8 cellular contexts compared by ENCODE assay signal in genomic region chr1:8373547-8374270, GRCh38. TPM values are rescaled to one million over a fixed set of nuclear protein-coding genes. Genes with fewer than 3 reads are reported as not detected.
DNase-seq lines count a peak whose midpoint lies in the region; ATAC-seq and TF ChIP-seq lines count a peak whose summit lies in the region.

No MANE protein-coding gene starts in this region.

- in situ Hi-C loops in transverse colon (cut with MboI; ENCODE audit: low pct_ligation_motif_present in 1 of 4, low pct_unique_long_range_greater_than_20kb in 1 of 4, low sequenced_read_pairs in 3 of 4) = no loop called here

- CTCF ChIA-PET in BJ (lab: Yijun Ruan, JAX) = interaction anchor here (0.7 to 1.6 kb wide), 8 partner anchors 8 to 141 kb away, joined by 3 to 4 read pairs (median 3); no protein-coding TSS in a partner anchor

- H3K27me3 ChIP-seq in BJ (ENCODE audit: control insufficient read depth, insufficient read depth, low read length) (no peaks in the 10 kb centered on the region), duodenal mucosa (ENCODE audit: control insufficient read depth in 1 of 2, insufficient read depth in 2 of 2, low read length in 2 of 2) (no peaks in the 10 kb centered on the region), transverse colon (no peaks in the 10 kb centered on the region)

- H3K36me3 ChIP-seq in BJ (ENCODE audit: control insufficient read depth, insufficient read depth, low read length) = peaks cover 2% of the 10 kb centered on the region
- peaks cover 0 to 18% of the 10 kb centered on the region in 2 donors for H3K36me3 ChIP-seq in duodenal mucosa (ENCODE audit: control insufficient read depth in 1 of 2, insufficient read depth in 2 of 2, low read length in 2 of 2)
- H3K36me3 ChIP-seq in mesodermal cell (ENCODE audit: control insufficient read depth, insufficient read depth, low read length) = peaks cover 65% of the 10 kb centered on the region
- H3K36me3 ChIP-seq in transverse colon = no peaks in the 10 kb centered on the region

- POLR2A ChIA-PET in BJ (lab: Charles Lee) = no interaction called here

- peak overlapping the region; percentile 63 for H3K27ac ChIP-seq in duodenal mucosa (ENCODE audit: low read depth, low read length)
- H3K27ac ChIP-seq in mesodermal cell (ENCODE audit: low read depth, low read length, severe bottlenecking) = peak overlapping the region; percentile 93
- peak overlapping the region; percentile 62 to 89 (median 76) for H3K27ac ChIP-seq in transverse colon

- peak; percentile 93 for TF ChIP-seq EP300 in transverse colon (IDR thresholded peaks at IDR 0.05; ENCODE audit: low read depth)

- TF ChIP-seq POLR2A in transverse colon (IDR thresholded peaks at IDR 0.05) = no peak

- intact Hi-C loops in transverse colon (cut with DNase I; ENCODE audit: low total_unique reads) = loop anchor here (5.0 kb wide), 1 partner anchor 39 kb away; no protein-coding TSS in a partner anchor

- H3K9ac ChIP-seq in duodenal mucosa (ENCODE audit: low read depth in 1 of 2, low read length in 2 of 2) = peak overlapping the region in 1 of 2 donors; percentile 31

- 57 to 58% methylated on average over 15 to 17 of the region's 21 CpGs for WGBS in mesodermal cell (ENCODE audit: insufficient coverage in 2 of 2), 2 experiments
- WGBS in transverse colon (ENCODE audit: low coverage in 1 of 2), 2 donors = 57 to 78% methylated on average over 4 to 21 of the region's 21 CpGs

- H3K4me3 ChIP-seq in BJ (ENCODE audit: low read depth, low read length) (no peak overlapping the region), duodenal mucosa (ENCODE audit: low read depth in 1 of 2, low read length in 2 of 2) (no peak overlapping the region), mesodermal cell (ENCODE audit: extremely low read depth, insufficient read depth, low read length, poor library complexity, severe bottlenecking) (no peak overlapping the region), transverse colon (no peak overlapping the region)

- ATAC-seq in GM18870 (IDR thresholded peaks at IDR 0.05; ENCODE audit: unreplicated experiment) = no peak
- ATAC-seq in HG03460 (IDR thresholded peaks at IDR 0.05; ENCODE audit: unreplicated experiment) = no peak

- H3K4me1 ChIP-seq in duodenal mucosa (ENCODE audit: control insufficient read depth in 1 of 2, insufficient read depth in 2 of 2, low read length in 2 of 2) (peaks cover 53 to 67% of the 10 kb centered on the region in 2 donors), mesodermal cell (ENCODE audit: control insufficient read depth, insufficient read depth, low read length, poor library complexity, severe bottlenecking) (peaks cover 52% of the 10 kb centered on the region), transverse colon (peaks cover 35 to 87% (median 54%) of the 10 kb centered on the region in 4 donors)

- no peak for TF ChIP-seq CTCF in BJ (IDR thresholded peaks at IDR 0.05; ENCODE audit: insufficient read depth, low read depth, low read length)
- no peak for TF ChIP-seq CTCF in transverse colon (IDR thresholded peaks at IDR 0.05)

- no peaks in the 10 kb centered on the region for H3K9me3 ChIP-seq in duodenal mucosa (ENCODE audit: control insufficient read depth in 1 of 2, low read length in 2 of 2)
- no peaks in the 10 kb centered on the region for H3K9me3 ChIP-seq in mesodermal cell (ENCODE audit: control insufficient read depth, low read length)
- no peaks in the 10 kb centered on the region for H3K9me3 ChIP-seq in transverse colon

- DNase-seq in BJ (ENCODE audit: low read depth) (peak; percentile 36), NCI-H2227 (lab: John Stamatoyannopoulos, UW; ENCODE audit: unreplicated experiment) (peak; percentile 69), transverse colon (peak; percentile 57)
- no peak for DNase-seq in NK-92 treated with Interleukin-12 subunit alpha and Interleukin-12 subunit beta, amount 100 ng/mL, for 24 hours (lab: John Stamatoyannopoulos, UW)

RNA-seq across cellular contexts. Expression of gene SLC45A1, which starts 55.8 kb away (rescaled TPM):
- polyA plus RNA-seq in BJ (2011; rRNA removed) = 0.44 and 1.4 TPM in 2 replicates
- 0.52 and 0.77 TPM in 2 replicates for polyA minus RNA-seq in BJ (2011; rRNA and poly(A)+ RNA removed)
- polyA plus RNA-seq in mesodermal cell (2013, experiment 1 of 2) = 0.77 TPM
- 0.81 TPM for polyA plus RNA-seq in mesodermal cell (2013, experiment 2 of 2)
- total RNA-seq in transverse colon = 1 to 10 TPM; 2.3 to 7.1 (median 4.1) TPM
